Comparison of ENCODE assay signal across 10 cellular contexts in the genomic region with DNA sequence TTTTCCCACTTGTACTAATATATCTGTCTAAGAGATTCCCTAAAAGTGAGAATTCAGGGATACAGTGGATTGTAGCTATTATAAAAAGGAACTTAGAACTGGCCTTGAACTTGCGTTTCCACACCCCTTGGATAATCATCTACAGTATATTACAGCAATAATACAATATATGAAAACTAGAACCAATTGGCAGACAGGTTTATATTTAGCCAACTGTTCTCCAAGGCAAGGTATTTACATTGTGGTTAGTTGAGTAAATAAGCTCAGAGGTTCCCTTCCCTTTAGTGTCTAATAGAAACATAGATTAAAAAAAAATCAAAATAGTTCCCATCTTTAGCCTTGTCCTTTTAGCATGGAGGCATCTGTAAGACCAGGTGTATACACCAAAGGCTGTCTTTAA. TPM values are rescaled to one million over a fixed set of nuclear protein-coding genes. Genes with fewer than 3 reads are reported as not detected.
DNase-seq lines count a peak whose midpoint lies in the region; TF ChIP-seq lines count a peak whose summit lies in the region.
"Had no signal": no experiment of that assay in that cellular context is flagged by ENCODE, and none has a peak within 500 bp of the region (broad histone marks: within the 10 kb centered on the region; RNA-seq: fewer than 3 reads in every experiment).

No MANE protein-coding gene starts in this region.

- no peak overlapping the region for H3K4me3 ChIP-seq in fibroblast of villous mesenchyme (ENCODE audit: low read depth, low read length)
- no peak overlapping the region for H3K4me3 ChIP-seq in smooth muscle cell

- peak overlapping the region; percentile 74 for H3K4me2 ChIP-seq in smooth muscle cell

- no peaks in the 10 kb centered on the region for H3K36me3 ChIP-seq in smooth muscle cell (ENCODE audit: low read depth)

- H4K20me1 ChIP-seq in smooth muscle cell (ENCODE audit: low read depth), result no peaks in the 10 kb centered on the region

- TF ChIP-seq CTCF in fibroblast of villous mesenchyme (IDR thresholded peaks at IDR 0.05; ENCODE audit: insufficient read depth, low read depth, low read length) (no peak), smooth muscle cell (IDR thresholded peaks at IDR 0.05; ENCODE audit: borderline replicate concordance, insufficient read depth, poor library complexity, severe bottlenecking) (no peak)

- no peak overlapping the region for H2AFZ ChIP-seq in smooth muscle cell (ENCODE audit: low read depth)

- no peaks in the 10 kb centered on the region for H3K79me2 ChIP-seq in smooth muscle cell (ENCODE audit: low read depth)

- no peak overlapping the region for H3K9ac ChIP-seq in smooth muscle cell (ENCODE audit: low read depth)

- DNase-seq in H4 (ENCODE audit: low spot score) (peak; percentile 65), NCI-H69 (lab: John Stamatoyannopoulos, UW) (peak; percentile 33), fibroblast of villous mesenchyme (ENCODE audit: low read depth) (peak; percentile 75), smooth muscle cell (lab: John Stamatoyannopoulos, UW; ENCODE audit: unreplicated experiment) (no peak), COLO829 (ENCODE audit: low spot score) (no peak), islet precursor cell (no peak), hypothalamus (lab: John Stamatoyannopoulos, UW) (no peak)
- no peak for DNase-seq in activated CD4-positive, CD25-positive, alpha-beta regulatory T cell (lab: John Stamatoyannopoulos, UW)
- DNase-seq: activated CD8-positive, alpha-beta memory T cell treated with anti-CD3 and anti-CD28 coated beads for 24 hours; NCI-H2227 treated with DMSO at 0.1 percent for 48 hours had no signal

- H3K27me3 ChIP-seq in smooth muscle cell (ENCODE audit: low read depth), result no peaks in the 10 kb centered on the region

- WGBS in smooth muscle cell (ENCODE audit: low lambda C conversion rate), result 100% methylated on average over 1 of the region's 1 CpG

- H3F3A ChIP-seq in smooth muscle cell (ENCODE audit: low read depth), result peaks cover 18% of the 10 kb centered on the region

- H3K4me1 ChIP-seq in smooth muscle cell (ENCODE audit: low read depth), result peaks cover 6% of the 10 kb centered on the region

- H3K27ac ChIP-seq in smooth muscle cell (ENCODE audit: low read depth), result peak overlapping the region; percentile 93

- H3K9me3 ChIP-seq in smooth muscle cell (replicated peaks; ENCODE audit: low read depth), result no peaks in the 10 kb centered on the region

RNA-seq across cellular contexts. Expression of a gene that starts 42.1 kb away (rescaled TPM):
- 97.1 and 109 TPM in 2 replicates for total RNA-seq in H4 (2014; rRNA removed; shearing (Covaris generic))
- total RNA-seq in fibroblast of villous mesenchyme (188 and 377 TPM in 2 replicates), smooth muscle cell (154 and 204 TPM in 2 replicates)
- 39.6 and 68.3 TPM in 2 replicates for polyA plus RNA-seq in smooth muscle cell

Comparison
In these comparisons a context has a peak if more than half of its experiments do, and no peak if none do; other contexts are left out.
1. DNase-seq: peak in H4 (single experiment), NCI-H69 (single experiment) and fibroblast of villous mesenchyme (single experiment); none in smooth muscle cell (single experiment), COLO829 (single experiment), islet precursor cell (single experiment), activated CD4-positive, CD25-positive, alpha-beta regulatory T cell (0 of 4) and hypothalamus (0 of 51).